In the genomic region with DNA sequence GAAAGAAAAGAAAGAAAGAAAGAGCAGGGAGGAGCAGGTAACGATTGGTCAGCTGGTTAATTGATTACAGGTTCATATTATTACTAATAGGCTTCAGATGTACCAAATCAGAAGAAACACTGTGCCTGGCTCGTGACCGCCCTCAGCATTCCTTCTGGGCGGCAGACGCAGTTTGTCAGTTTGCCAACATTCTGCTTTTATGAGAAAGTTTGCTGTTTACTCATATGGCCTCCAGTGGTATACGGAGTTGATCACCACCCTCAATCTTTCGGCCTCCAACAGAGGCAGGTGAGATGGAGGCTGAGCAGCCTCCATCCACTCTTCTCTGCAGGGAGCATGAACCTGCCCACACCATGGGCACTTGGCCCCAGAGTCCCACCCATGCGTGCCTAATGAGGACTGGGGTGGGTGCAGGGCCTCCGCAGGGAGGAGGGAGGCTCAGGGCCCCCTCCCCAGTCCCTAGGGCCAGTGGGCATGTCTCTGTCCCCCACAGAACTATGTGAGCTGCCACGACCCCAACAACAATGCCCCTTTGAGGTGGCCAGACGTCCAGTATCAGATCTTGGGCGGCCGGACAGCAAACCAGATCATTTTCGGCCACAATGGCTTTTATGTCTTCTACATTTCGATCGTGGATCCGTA, we compare ENCODE assay signal across 21 cellular contexts. TPM values are rescaled to one million over a fixed set of nuclear protein-coding genes. Genes with fewer than 3 reads are reported as not detected.
DNase-seq lines count a peak whose midpoint lies in the region; ATAC-seq and TF ChIP-seq lines count a peak whose summit lies in the region.
"Had no signal": no experiment of that assay in that cellular context is flagged by ENCODE, and none has a peak within 500 bp of the region (broad histone marks: within the 10 kb centered on the region; RNA-seq: fewer than 3 reads in every experiment).

No MANE protein-coding gene starts in this region.

- no peak overlapping the region for H3K4me3 ChIP-seq in AG09309 (ENCODE audit: control insufficient read depth, low read depth, low read length)
- no peak overlapping the region for H3K4me3 ChIP-seq in foreskin fibroblast (ENCODE audit: low read depth in 1 of 2, low read length in 2 of 2)
- H3K4me3 ChIP-seq: upper lobe of left lung had no signal

- no peak for ATAC-seq in GM18873 (IDR thresholded peaks at IDR 0.05; ENCODE audit: low FRiP score, unreplicated experiment)
- no peak for ATAC-seq in GM19395 (IDR thresholded peaks at IDR 0.05; ENCODE audit: unreplicated experiment)
- ATAC-seq: activated CD8-positive, alpha-beta memory T cell treated with anti-CD3 and anti-CD28 coated beads, Interleukin-2, amount 10 ng/mL, durations not matched to agents 7 days and 5 days; effector memory CD8-positive, alpha-beta T cell; sciatic nerve had no signal

- no peaks in the 10 kb centered on the region for H3K4me1 Mint-ChIP-seq in activated T-cell treated with anti-CD3 and anti-CD28 coated beads, Interleukin-2, amount 50 U/mL, for 24 hours (ENCODE audit: low read depth)
- H3K4me1 Mint-ChIP-seq: activated CD8-positive, alpha-beta memory T cell treated with anti-CD3 and anti-CD28 coated beads, Interleukin-2, amount 10 ng/mL, durations not matched to agents 7 days and 5 days; mesothelial cell of epicardium had no signal

- no peaks in the 10 kb centered on the region for H3K27me3 Mint-ChIP-seq in activated T-cell treated with anti-CD3 and anti-CD28 coated beads, Interleukin-2, amount 50 U/mL, for 24 hours
- H3K27me3 Mint-ChIP-seq: activated CD8-positive, alpha-beta memory T cell treated with anti-CD3 and anti-CD28 coated beads, Interleukin-2, amount 10 ng/mL, durations not matched to agents 7 days and 5 days had no signal

- no peak overlapping the region for H3K4me3 Mint-ChIP-seq in activated T-cell treated with anti-CD3 and anti-CD28 coated beads, Interleukin-2, amount 50 U/mL, for 24 hours
- H3K4me3 Mint-ChIP-seq: activated CD8-positive, alpha-beta memory T cell treated with anti-CD3 and anti-CD28 coated beads, Interleukin-2, amount 10 ng/mL, durations not matched to agents 7 days and 5 days; activated naive CD4-positive, alpha-beta T cell treated with anti-CD3 and anti-CD28 coated beads for 36 hours; effector memory CD8-positive, alpha-beta T cell; mesothelial cell of epicardium had no signal

- H3K9me3 Mint-ChIP-seq in activated T-cell treated with anti-CD3 and anti-CD28 coated beads, Interleukin-2, amount 50 U/mL, for 24 hours, result no peaks in the 10 kb centered on the region
- H3K9me3 Mint-ChIP-seq: activated naive CD4-positive, alpha-beta T cell treated with anti-CD3 and anti-CD28 coated beads for 36 hours; effector memory CD8-positive, alpha-beta T cell; mesothelial cell of epicardium had no signal

- no peaks in the 10 kb centered on the region for H3K36me3 Mint-ChIP-seq in activated T-cell treated with anti-CD3 and anti-CD28 coated beads, Interleukin-2, amount 50 U/mL, for 24 hours (ENCODE audit: low read depth)
- H3K36me3 Mint-ChIP-seq: activated CD8-positive, alpha-beta memory T cell treated with anti-CD3 and anti-CD28 coated beads, Interleukin-2, amount 10 ng/mL, durations not matched to agents 7 days and 5 days; mesothelial cell of epicardium had no signal

- no peak overlapping the region for H3K27ac Mint-ChIP-seq in activated T-cell treated with anti-CD3 and anti-CD28 coated beads, Interleukin-2, amount 50 U/mL, for 24 hours
- H3K27ac Mint-ChIP-seq: activated CD8-positive, alpha-beta memory T cell treated with anti-CD3 and anti-CD28 coated beads, Interleukin-2, amount 10 ng/mL, durations not matched to agents 7 days and 5 days; activated naive CD4-positive, alpha-beta T cell treated with anti-CD3 and anti-CD28 coated beads for 36 hours; effector memory CD8-positive, alpha-beta T cell; mesothelial cell of epicardium had no signal

- peak; percentile 48 for DNase-seq in AG09309 (ENCODE audit: low read depth)
- peak; percentile 23 for DNase-seq in HT-29 (ENCODE audit: low spot score)
- DNase-seq in astrocyte of the hippocampus (ENCODE audit: low read depth, low spot score), result peak; percentile 24
- peak; percentile 78 to 93 for DNase-seq in foreskin fibroblast
- DNase-seq in NCI-H2171 (lab: John Stamatoyannopoulos, UW), result no peak
- no peak for DNase-seq in activated T-cell treated with anti-CD3 and anti-CD28 coated beads, Interleukin-2, amount 50 U/mL, for 24 hours
- DNase-seq: ACHN; activated CD4-positive, CD25-positive, alpha-beta regulatory T cell treated with anti-CD3 and anti-CD28 coated beads, Interleukin-2, amount 50 U/mL, for 72 hours; activated CD8-positive, alpha-beta memory T cell treated with anti-CD3 and anti-CD28 coated beads, Interleukin-2, amount 10 ng/mL, durations not matched to agents 7 days and 5 days; activated naive CD4-positive, alpha-beta T cell treated with anti-CD3 and anti-CD28 coated beads for 36 hours; caudate nucleus; effector memory CD8-positive, alpha-beta T cell; glutamatergic neuron; kidney; NCI-H1436 treated with DMSO at 0.1 percent for 48 hours; NCI-H446 treated with DMSO at 0.1 percent for 48 hours; upper lobe of left lung had no signal

- TF ChIP-seq CTCF in AG09309 (IDR thresholded peaks at IDR 0.05; ENCODE audit: control insufficient read depth, insufficient read depth, low read depth, low read length, missing control alignments) (no peak), foreskin fibroblast (IDR thresholded peaks at IDR 0.05; ENCODE audit: low read depth, low read length) (no peak)

RNA-seq across cellular contexts. Expression of gene PRR22, which starts 8.8 kb away (rescaled TPM):
- 2.1 and 3.9 TPM in 2 replicates for total RNA-seq in HT-29 (2014; rRNA removed; shearing (Covaris generic))

RNA-seq across cellular contexts. Expression of gene DUS3L, which starts 15.2 kb away (rescaled TPM):
- 81.1 and 90.4 TPM in 2 replicates for total RNA-seq in HT-29 (2014; rRNA removed; shearing (Covaris generic))

RNA-seq across cellular contexts. Expression of gene NRTN, which starts 29.1 kb away (rescaled TPM):
- total RNA-seq in HT-29 (2014; rRNA removed; shearing (Covaris generic)), result 0.21 TPM in 1 of 2 replicates, not detected in the other
- total RNA-seq: activated CD8-positive, alpha-beta memory T cell treated with anti-CD3 and anti-CD28 coated beads, Interleukin-2, amount 10 ng/mL, durations not matched to agents 7 days and 5 days; sciatic nerve had no signal

RNA-seq across cellular contexts. Expression of gene CATSPERD, which starts 55.4 kb away (rescaled TPM):
- total RNA-seq in HT-29 (2014; rRNA removed; shearing (Covaris generic)), result not detected in 2 replicates
- total RNA-seq: activated CD8-positive, alpha-beta memory T cell treated with anti-CD3 and anti-CD28 coated beads, Interleukin-2, amount 10 ng/mL, durations not matched to agents 7 days and 5 days; activated naive CD4-positive, alpha-beta T cell treated with anti-CD3 and anti-CD28 coated beads for 36 hours; kidney; mesothelial cell of epicardium; sciatic nerve had no signal

RNA-seq across cellular contexts. Expression of gene LONP1, which starts 55.8 kb away (rescaled TPM):
- 92.1 and 95.2 TPM in 2 replicates for total RNA-seq in HT-29 (2014; rRNA removed; shearing (Covaris generic))

Comparison
In these comparisons a context has a peak if more than half of its experiments do, and no peak if none do; other contexts are left out.
1. DNase-seq: peak in AG09309 (single experiment), HT-29 (single experiment), astrocyte of the hippocampus (single experiment) and foreskin fibroblast (2 of 2); none in NCI-H2171 (single experiment) and activated T-cell treated with anti-CD3 and anti-CD28 coated beads, Interleukin-2, amount 50 U/mL, for 24 hours (single experiment).